In genomic region chr6:52155791-52156576, GRCh38 we compare ENCODE assay signal across 9 cellular contexts. TPM values are rescaled to one million over a fixed set of nuclear protein-coding genes. Genes with fewer than 3 reads are reported as not detected.
DNase-seq lines count a peak whose midpoint lies in the region; ATAC-seq and TF ChIP-seq lines count a peak whose summit lies in the region.
"Had no signal": no experiment of that assay in that cellular context is flagged by ENCODE, and none has a peak within 500 bp of the region (broad histone marks: within the 10 kb centered on the region; RNA-seq: fewer than 3 reads in every experiment).

No MANE protein-coding gene starts in this region.

- H3K36me3 Mint-ChIP-seq in activated CD4-positive, alpha-beta T cell treated with anti-CD3 and anti-CD28 coated beads, Interleukin-2, amount 10 ng/mL, durations not matched to agents 24 days and 14 days (ENCODE audit: low read depth): peaks cover 3% of the 10 kb centered on the region
- H3K36me3 Mint-ChIP-seq in nephron progenitor cell (ENCODE audit: low read depth): no peaks in the 10 kb centered on the region

- no peak overlapping the region for H3K4me3 ChIP-seq in RWPE2 (ENCODE audit: severe bottlenecking)
- no peak overlapping the region for H3K4me3 ChIP-seq in foreskin fibroblast (ENCODE audit: low read depth in 1 of 2, low read length in 2 of 2)

- H3K4me1 ChIP-seq in RWPE2 (ENCODE audit: insufficient read depth, poor library complexity, severe bottlenecking): peaks cover 16% of the 10 kb centered on the region

- peak; percentile 88 for ATAC-seq in HG03025 (IDR thresholded peaks at IDR 0.05; ENCODE audit: low FRiP score, unreplicated experiment)
- peak; percentile 35; the same call in 1 of the 3 replicates for ATAC-seq in RWPE2 (ENCODE audit: low read depth)
- ATAC-seq in left lobe of liver: no peak

- peaks cover 5% of the 10 kb centered on the region for H3K9me3 Mint-ChIP-seq in activated CD4-positive, alpha-beta T cell treated with anti-CD3 and anti-CD28 coated beads, Interleukin-2, amount 10 ng/mL, durations not matched to agents 24 days and 14 days
- H3K9me3 Mint-ChIP-seq in nephron progenitor cell: peaks cover 11% of the 10 kb centered on the region

- H3K9me3 ChIP-seq in RWPE2 (ENCODE audit: severe bottlenecking): no peaks in the 10 kb centered on the region

- H3K36me3 ChIP-seq in RWPE2 (ENCODE audit: low read depth): no peaks in the 10 kb centered on the region

- peak overlapping the region; percentile 54 for H3K27ac ChIP-seq in RWPE2 (ENCODE audit: poor library complexity, severe bottlenecking)

- H3K27me3 Mint-ChIP-seq in activated CD4-positive, alpha-beta T cell treated with anti-CD3 and anti-CD28 coated beads, Interleukin-2, amount 10 ng/mL, durations not matched to agents 24 days and 14 days: peaks cover 15% of the 10 kb centered on the region
- peaks cover 7% of the 10 kb centered on the region for H3K27me3 Mint-ChIP-seq in nephron progenitor cell (ENCODE audit: low read depth, poor library complexity)

- peaks cover 21% of the 10 kb centered on the region for H3K4me1 Mint-ChIP-seq in activated CD4-positive, alpha-beta T cell treated with anti-CD3 and anti-CD28 coated beads, Interleukin-2, amount 10 ng/mL, durations not matched to agents 24 days and 14 days
- H3K4me1 Mint-ChIP-seq in nephron progenitor cell: peaks cover 4% of the 10 kb centered on the region

- intact Hi-C loops in activated CD4-positive, alpha-beta T cell treated with anti-CD3 and anti-CD28 coated beads, Interleukin-2, amount 10 ng/mL, durations not matched to agents 24 days and 14 days (cut with micrococcal nuclease): loop anchor here (5.0 kb wide), 1 partner anchor 836 kb away; no protein-coding TSS in a partner anchor

- H3K27ac Mint-ChIP-seq in activated CD4-positive, alpha-beta T cell treated with anti-CD3 and anti-CD28 coated beads, Interleukin-2, amount 10 ng/mL, durations not matched to agents 24 days and 14 days: peak overlapping the region; percentile 8
- peak overlapping the region; percentile 24 for H3K27ac Mint-ChIP-seq in nephron progenitor cell

- DNase-seq in activated CD4-positive, alpha-beta T cell treated with anti-CD3 and anti-CD28 coated beads, Interleukin-2, amount 10 ng/mL, durations not matched to agents 24 days and 14 days: no peak
- no peak for DNase-seq in activated CD4-positive, alpha-beta T cell treated with anti-CD3 and anti-CD28 coated beads, Interleukin-2, amount 50 U/mL, for 4 hours
- DNase-seq in RWPE2 (ENCODE audit: low spot score): no peak
- no peak for DNase-seq in nephron progenitor cell
- DNase-seq in left lobe of liver (ENCODE audit: low spot score): no peak
- no peak for DNase-seq in foreskin fibroblast
- no peak for DNase-seq in stimulated activated CD8-positive, alpha-beta memory T cell treated with anti-CD3 and anti-CD28 coated beads, Interleukin-4, amount 100 ng/mL, for 48 hours

- TF ChIP-seq CTCF in RWPE2 (IDR thresholded peaks at IDR 0.05; ENCODE audit: poor library complexity, severe bottlenecking): no peak
- TF ChIP-seq CTCF in nephron progenitor cell (IDR thresholded peaks at IDR 0.05): no peak
- no peak for TF ChIP-seq CTCF in foreskin fibroblast (IDR thresholded peaks at IDR 0.05; ENCODE audit: low read depth, low read length)

- no peaks in the 10 kb centered on the region for H3K27me3 ChIP-seq in RWPE2 (ENCODE audit: insufficient read depth, poor library complexity, severe bottlenecking)

- no peak overlapping the region for H3K4me3 Mint-ChIP-seq in activated CD4-positive, alpha-beta T cell treated with anti-CD3 and anti-CD28 coated beads, Interleukin-2, amount 10 ng/mL, durations not matched to agents 24 days and 14 days
- no peak overlapping the region for H3K4me3 Mint-ChIP-seq in nephron progenitor cell

RNA-seq across cellular contexts. Expression of gene IL17A, which starts 30.2 kb away (rescaled TPM):
- total RNA-seq in activated CD4-positive, alpha-beta T cell treated with anti-CD3 and anti-CD28 coated beads, Interleukin-2, amount 10 ng/mL, durations not matched to agents 24 days and 14 days: not detected in 2 replicates
- not detected for total RNA-seq in left lobe of liver
- total RNA-seq: liver had no signal
